In the genomic region with DNA sequence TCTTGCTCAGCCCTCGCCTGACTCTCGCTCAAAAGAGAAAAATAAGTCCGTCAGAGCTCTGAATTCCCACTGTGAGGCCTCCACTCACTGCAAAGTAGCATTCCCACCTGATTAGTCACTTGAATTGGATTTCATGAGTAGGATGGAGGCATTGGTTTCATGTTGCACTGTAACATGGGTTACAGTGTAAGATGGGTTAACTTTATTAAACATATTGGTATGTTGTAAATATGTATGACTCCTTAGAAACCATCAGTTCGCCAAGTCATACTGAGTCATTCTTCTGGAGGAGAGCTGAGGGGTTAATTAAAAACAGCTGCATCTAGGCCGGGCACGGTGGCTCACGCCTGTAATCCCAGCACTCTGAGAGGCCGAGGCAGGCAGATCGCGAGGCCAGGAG, we compare ENCODE assay signal across 18 cellular contexts.
A peak's percentile ranks its signal among the peaks of the same experiment; 100 is the strongest.
DNase-seq lines count a peak whose midpoint lies in the region; ATAC-seq and TF ChIP-seq lines count a peak whose summit lies in the region.
"Had no signal": no experiment of that assay in that cellular context is flagged by ENCODE, and none has a peak within 500 bp of the region (broad histone marks: within the 10 kb centered on the region; RNA-seq: fewer than 3 reads in every experiment).

No MANE protein-coding gene starts in this region.

- TF ChIP-seq CTCF in fibroblast of pulmonary artery (IDR thresholded peaks at IDR 0.05; ENCODE audit: low read length, missing control alignments) = no peak
- TF ChIP-seq CTCF in GM13977 (IDR thresholded peaks at IDR 0.05; ENCODE audit: extremely low read depth, insufficient read depth, missing control alignments) = no peak

- in situ Hi-C loops in GM13977 (cut with MboI; ENCODE audit: low pct_unique_long_range_greater_than_20kb, low sequenced_read_pairs, unreplicated experiment) = no loop called here

- peak; percentile 78 for DNase-seq in H4 (ENCODE audit: low spot score)
- DNase-seq in T1000 (lab: John Stamatoyannopoulos, UW) = peak; percentile 69
- DNase-seq in fibroblast of pulmonary artery (ENCODE audit: low read depth) = peak; percentile 57
- DNase-seq in smooth muscle cell of the brain vasculature (ENCODE audit: low read depth, low spot score) = peak; percentile 90
- no peak for DNase-seq in GM13977 (ENCODE audit: low spot score)
- DNase-seq: activated CD8-positive, alpha-beta memory T cell treated with anti-CD3 and anti-CD28 coated beads, Interleukin-2, amount 50 U/mL, for 4 hours; activated naive CD8-positive, alpha-beta T cell treated with anti-CD3 and anti-CD28 coated beads, Interleukin-2, amount 10 ng/mL, durations not matched to agents 7 days and 5 days; DMS 273 treated with DMSO at 0.1 percent for 48 hours; H7; NCI-H1436 treated with DMSO at 0.1 percent for 48 hours; NCI-H524 treated with DMSO at 0.1 percent for 48 hours; SIG-M5; transverse colon had no signal

- ATAC-seq in GM19452 (IDR thresholded peaks at IDR 0.05; ENCODE audit: unreplicated experiment) (no peak), HG02981 (IDR thresholded peaks at IDR 0.05; ENCODE audit: unreplicated experiment) (no peak), HG02870 (IDR thresholded peaks at IDR 0.05; ENCODE audit: unreplicated experiment) (no peak)
- ATAC-seq: GM12878 had no signal

- no peak overlapping the region for H3K4me3 ChIP-seq in fibroblast of pulmonary artery (replicated peaks; ENCODE audit: low read depth, low read length)
- H3K4me3 ChIP-seq: GM12878, lung, transverse colon had no signal
